In the genomic region with DNA sequence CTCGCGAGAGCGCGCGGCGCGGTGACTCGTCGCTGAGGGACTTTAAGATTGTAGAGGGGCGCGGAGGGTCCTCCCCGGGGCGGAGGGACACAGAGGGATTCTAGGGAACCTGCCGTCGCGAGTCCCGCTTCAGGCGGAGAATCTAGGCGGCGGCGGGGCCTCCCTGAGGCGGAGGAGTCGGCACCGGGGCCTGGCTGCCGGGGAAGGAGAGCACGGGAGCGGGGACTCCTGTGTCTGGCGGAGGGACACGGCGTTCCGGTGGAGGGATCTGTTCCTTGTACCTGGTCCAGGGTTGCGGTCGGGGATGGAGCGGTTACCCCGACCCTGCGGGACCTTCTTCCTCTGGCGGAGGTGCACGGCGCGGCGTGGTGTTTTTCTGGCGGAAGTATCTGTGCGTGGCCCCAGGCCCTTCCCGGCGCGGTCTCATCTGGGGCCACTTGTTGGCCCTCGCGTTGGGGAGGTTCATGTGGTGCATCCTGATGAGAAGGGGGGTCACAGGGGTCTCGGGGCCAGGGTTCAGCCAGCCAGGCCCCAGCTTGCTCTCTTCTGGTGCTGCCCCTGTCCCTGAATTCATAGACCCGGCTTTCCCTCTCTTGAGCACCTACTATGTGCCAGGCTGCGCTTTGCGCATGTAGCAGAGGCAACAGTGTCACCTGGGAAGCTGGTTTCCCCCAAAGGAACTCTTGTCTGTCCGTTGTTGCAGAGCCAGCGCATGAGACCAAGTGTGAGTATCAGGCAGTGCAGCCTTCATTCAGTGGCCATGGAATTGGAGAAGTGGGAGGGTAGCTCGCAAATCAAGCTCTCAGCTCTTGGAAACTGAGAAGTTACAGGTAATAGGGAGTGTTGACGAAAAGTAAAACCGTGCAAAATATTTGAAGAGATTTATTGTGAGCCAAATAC, we compare ENCODE assay signal across 1 cellular context.
TF ChIP-seq lines count a peak whose summit lies in the region.

No MANE protein-coding gene starts in this region.

TF ChIP-seq in K562, 482 proteins besides CTCF, POLR2A, EP300 and RAD21 (continued from another document and continues in another):
- TF ChIP-seq FOXM1 (IDR thresholded peaks at IDR 0.05; ENCODE audit: low read depth): no peak
- no peak for TF ChIP-seq FOXM1 (CRISPR knock-in tag; IDR thresholded peaks at IDR 0.05; ENCODE audit: low read depth)
- peak; percentile 34; the same call in 1 of the 2 replicates for TF ChIP-seq SMARCA4 (IDR thresholded peaks at IDR 0.05)
- TF ChIP-seq, protein P1, sequence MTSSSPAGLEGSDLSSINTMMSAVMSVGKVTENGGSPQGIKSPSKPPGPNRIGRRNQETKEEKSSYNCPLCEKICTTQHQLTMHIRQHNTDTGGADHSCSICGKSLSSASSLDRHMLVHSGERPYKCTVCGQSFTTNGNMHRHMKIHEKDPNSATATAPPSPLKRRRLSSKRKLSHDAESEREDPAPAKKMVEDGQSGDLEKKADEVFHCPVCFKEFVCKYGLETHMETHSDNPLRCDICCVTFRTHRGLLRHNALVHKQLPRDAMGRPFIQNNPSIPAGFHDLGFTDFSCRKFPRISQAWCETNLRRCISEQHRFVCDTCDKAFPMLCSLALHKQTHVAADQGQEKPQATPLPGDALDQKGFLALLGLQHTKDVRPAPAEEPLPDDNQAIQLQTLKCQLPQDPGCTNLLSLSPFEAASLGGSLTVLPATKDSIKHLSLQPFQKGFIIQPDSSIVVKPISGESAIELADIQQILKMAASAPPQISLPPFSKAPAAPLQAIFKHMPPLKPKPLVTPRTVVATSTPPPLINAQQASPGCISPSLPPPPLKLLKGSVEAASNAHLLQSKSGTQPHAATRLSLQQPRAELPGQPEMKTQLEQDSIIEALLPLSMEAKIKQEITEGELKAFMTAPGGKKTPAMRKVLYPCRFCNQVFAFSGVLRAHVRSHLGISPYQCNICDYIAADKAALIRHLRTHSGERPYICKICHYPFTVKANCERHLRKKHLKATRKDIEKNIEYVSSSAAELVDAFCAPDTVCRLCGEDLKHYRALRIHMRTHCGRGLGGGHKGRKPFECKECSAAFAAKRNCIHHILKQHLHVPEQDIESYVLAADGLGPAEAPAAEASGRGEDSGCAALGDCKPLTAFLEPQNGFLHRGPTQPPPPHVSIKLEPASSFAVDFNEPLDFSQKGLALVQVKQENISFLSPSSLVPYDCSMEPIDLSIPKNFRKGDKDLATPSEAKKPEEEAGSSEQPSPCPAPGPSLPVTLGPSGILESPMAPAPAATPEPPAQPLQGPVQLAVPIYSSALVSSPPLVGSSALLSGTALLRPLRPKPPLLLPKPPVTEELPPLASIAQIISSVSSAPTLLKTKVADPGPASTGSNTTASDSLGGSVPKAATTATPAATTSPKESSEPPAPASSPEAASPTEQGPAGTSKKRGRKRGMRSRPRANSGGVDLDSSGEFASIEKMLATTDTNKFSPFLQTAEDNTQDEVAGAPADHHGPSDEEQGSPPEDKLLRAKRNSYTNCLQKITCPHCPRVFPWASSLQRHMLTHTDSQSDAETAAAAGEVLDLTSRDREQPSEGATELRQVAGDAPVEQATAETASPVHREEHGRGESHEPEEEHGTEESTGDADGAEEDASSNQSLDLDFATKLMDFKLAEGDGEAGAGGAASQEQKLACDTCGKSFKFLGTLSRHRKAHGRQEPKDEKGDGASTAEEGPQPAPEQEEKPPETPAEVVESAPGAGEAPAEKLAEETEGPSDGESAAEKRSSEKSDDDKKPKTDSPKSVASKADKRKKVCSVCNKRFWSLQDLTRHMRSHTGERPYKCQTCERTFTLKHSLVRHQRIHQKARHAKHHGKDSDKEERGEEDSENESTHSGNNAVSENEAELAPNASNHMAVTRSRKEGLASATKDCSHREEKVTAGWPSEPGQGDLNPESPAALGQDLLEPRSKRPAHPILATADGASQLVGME (CRISPR knock-in tag; IDR thresholded peaks at IDR 0.05): peak; percentile 88; the same call in 1 of the 2 replicates
- TF ChIP-seq, protein P2, sequence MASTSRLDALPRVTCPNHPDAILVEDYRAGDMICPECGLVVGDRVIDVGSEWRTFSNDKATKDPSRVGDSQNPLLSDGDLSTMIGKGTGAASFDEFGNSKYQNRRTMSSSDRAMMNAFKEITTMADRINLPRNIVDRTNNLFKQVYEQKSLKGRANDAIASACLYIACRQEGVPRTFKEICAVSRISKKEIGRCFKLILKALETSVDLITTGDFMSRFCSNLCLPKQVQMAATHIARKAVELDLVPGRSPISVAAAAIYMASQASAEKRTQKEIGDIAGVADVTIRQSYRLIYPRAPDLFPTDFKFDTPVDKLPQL (IDR thresholded peaks at IDR 0.05; ENCODE audit: extremely low read depth, insufficient read length): no peak
- no peak for TF ChIP-seq ZNF444 (CRISPR knock-in tag; IDR thresholded peaks at IDR 0.05)
- TF ChIP-seq ZNF699 (CRISPR knock-in tag; IDR thresholded peaks at IDR 0.05; ENCODE audit: insufficient replicate concordance): no peak
- peak; percentile 11 for TF ChIP-seq SMAD1 (IDR thresholded peaks at IDR 0.05; ENCODE audit: low read depth, low read length, partially characterized antibody)
- TF ChIP-seq, protein P3, sequence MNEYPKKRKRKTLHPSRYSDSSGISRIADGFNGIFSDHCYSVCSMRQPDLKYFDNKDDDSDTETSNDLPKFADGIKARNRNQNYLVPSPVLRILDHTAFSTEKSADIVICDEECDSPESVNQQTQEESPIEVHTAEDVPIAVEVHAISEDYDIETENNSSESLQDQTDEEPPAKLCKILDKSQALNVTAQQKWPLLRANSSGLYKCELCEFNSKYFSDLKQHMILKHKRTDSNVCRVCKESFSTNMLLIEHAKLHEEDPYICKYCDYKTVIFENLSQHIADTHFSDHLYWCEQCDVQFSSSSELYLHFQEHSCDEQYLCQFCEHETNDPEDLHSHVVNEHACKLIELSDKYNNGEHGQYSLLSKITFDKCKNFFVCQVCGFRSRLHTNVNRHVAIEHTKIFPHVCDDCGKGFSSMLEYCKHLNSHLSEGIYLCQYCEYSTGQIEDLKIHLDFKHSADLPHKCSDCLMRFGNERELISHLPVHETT (CRISPR knock-in tag; conservative IDR thresholded peaks at IDR 0.05 in 1 of 2, IDR thresholded peaks at IDR 0.05 in 1 of 2): peak in 1 of 2 experiments; percentile 91; a peak in 2 of 4 replicates
- TF ChIP-seq CBX2 (IDR thresholded peaks at IDR 0.05; ENCODE audit: insufficient read depth, low read length, poor library complexity, severe bottlenecking): no peak
- peak; percentile 41; the same call in 1 of the 2 replicates for TF ChIP-seq MIER1 (IDR thresholded peaks at IDR 0.05; ENCODE audit: low read depth)
- TF ChIP-seq, protein P4, sequence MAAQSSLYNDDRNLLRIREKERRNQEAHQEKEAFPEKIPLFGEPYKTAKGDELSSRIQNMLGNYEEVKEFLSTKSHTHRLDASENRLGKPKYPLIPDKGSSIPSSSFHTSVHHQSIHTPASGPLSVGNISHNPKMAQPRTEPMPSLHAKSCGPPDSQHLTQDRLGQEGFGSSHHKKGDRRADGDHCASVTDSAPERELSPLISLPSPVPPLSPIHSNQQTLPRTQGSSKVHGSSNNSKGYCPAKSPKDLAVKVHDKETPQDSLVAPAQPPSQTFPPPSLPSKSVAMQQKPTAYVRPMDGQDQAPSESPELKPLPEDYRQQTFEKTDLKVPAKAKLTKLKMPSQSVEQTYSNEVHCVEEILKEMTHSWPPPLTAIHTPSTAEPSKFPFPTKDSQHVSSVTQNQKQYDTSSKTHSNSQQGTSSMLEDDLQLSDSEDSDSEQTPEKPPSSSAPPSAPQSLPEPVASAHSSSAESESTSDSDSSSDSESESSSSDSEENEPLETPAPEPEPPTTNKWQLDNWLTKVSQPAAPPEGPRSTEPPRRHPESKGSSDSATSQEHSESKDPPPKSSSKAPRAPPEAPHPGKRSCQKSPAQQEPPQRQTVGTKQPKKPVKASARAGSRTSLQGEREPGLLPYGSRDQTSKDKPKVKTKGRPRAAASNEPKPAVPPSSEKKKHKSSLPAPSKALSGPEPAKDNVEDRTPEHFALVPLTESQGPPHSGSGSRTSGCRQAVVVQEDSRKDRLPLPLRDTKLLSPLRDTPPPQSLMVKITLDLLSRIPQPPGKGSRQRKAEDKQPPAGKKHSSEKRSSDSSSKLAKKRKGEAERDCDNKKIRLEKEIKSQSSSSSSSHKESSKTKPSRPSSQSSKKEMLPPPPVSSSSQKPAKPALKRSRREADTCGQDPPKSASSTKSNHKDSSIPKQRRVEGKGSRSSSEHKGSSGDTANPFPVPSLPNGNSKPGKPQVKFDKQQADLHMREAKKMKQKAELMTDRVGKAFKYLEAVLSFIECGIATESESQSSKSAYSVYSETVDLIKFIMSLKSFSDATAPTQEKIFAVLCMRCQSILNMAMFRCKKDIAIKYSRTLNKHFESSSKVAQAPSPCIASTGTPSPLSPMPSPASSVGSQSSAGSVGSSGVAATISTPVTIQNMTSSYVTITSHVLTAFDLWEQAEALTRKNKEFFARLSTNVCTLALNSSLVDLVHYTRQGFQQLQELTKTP (IDR thresholded peaks at IDR 0.05; ENCODE audit: low read depth in 1 of 2, partially characterized antibody in 2 of 2): peak in 1 of 2 experiments; percentile 65
- 0 out of 2 replicates have a peak, but pooled peaks have one; percentile 31 for TF ChIP-seq SMARCC2 (IDR thresholded peaks at IDR 0.05; ENCODE audit: low read depth)
- peak; percentile 51; the same call in 1 of the 2 replicates for TF ChIP-seq DPF2 (IDR thresholded peaks at IDR 0.05)
- TF ChIP-seq SP1 (CRISPR knock-in tag; IDR thresholded peaks at IDR 0.05): peak; percentile 48; the same call in 1 of the 2 replicates
- peak; percentile 90; the same call in 1 of the 2 replicates for TF ChIP-seq PHB (CRISPR knock-in tag; IDR thresholded peaks at IDR 0.05)
- TF ChIP-seq NCOR1 (IDR thresholded peaks at IDR 0.05): peak; percentile 41
- peak; percentile 16; the same call in 1 of the 2 replicates for TF ChIP-seq DMBX1 (CRISPR knock-in tag; IDR thresholded peaks at IDR 0.05; ENCODE audit: borderline replicate concordance)
- peak; percentile 89 for TF ChIP-seq PHF8 (IDR thresholded peaks at IDR 0.05; ENCODE audit: borderline replicate concordance, low read length)
- TF ChIP-seq TCF3 (CRISPR knock-in tag; IDR thresholded peaks at IDR 0.05): no peak; the same call in 1 of the 2 replicates
- TF ChIP-seq MAFF (IDR thresholded peaks at IDR 0.05; ENCODE audit: low read length): no peak
- TF ChIP-seq KLF10 (CRISPR knock-in tag; IDR thresholded peaks at IDR 0.05): no peak
- peak; percentile 11 to 76; a peak in 3 of 4 replicates for TF ChIP-seq MAZ (CRISPR knock-in tag; conservative IDR thresholded peaks at IDR 0.05 in 1 of 2, IDR thresholded peaks at IDR 0.05 in 1 of 2)
- TF ChIP-seq ARHGAP35 (IDR thresholded peaks at IDR 0.05; ENCODE audit: partially characterized antibody): peak; percentile 81
- TF ChIP-seq CTBP1 (IDR thresholded peaks at IDR 0.05; ENCODE audit: borderline replicate concordance): peak; percentile 84
- TF ChIP-seq DDX20 (tag; IDR thresholded peaks at IDR 0.05; ENCODE audit: low read depth): no peak
- TF ChIP-seq ZNF766 (CRISPR knock-in tag; conservative IDR thresholded peaks at IDR 0.05): peak; percentile 57
- peak; percentile 44; the same call in 1 of the 2 replicates for TF ChIP-seq ZNF583 (CRISPR knock-in tag; IDR thresholded peaks at IDR 0.05)
- peak; percentile 23 for TF ChIP-seq GABPB1 (CRISPR knock-in tag; IDR thresholded peaks at IDR 0.05)
- TF ChIP-seq, protein P5, sequence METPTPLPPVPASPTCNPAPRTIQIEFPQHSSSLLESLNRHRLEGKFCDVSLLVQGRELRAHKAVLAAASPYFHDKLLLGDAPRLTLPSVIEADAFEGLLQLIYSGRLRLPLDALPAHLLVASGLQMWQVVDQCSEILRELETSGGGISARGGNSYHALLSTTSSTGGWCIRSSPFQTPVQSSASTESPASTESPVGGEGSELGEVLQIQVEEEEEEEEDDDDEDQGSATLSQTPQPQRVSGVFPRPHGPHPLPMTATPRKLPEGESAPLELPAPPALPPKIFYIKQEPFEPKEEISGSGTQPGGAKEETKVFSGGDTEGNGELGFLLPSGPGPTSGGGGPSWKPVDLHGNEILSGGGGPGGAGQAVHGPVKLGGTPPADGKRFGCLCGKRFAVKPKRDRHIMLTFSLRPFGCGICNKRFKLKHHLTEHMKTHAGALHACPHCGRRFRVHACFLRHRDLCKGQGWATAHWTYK (CRISPR knock-in tag; IDR thresholded peaks at IDR 0.05): no peak; the same call in 1 of the 2 replicates
- 0 out of 2 replicates have a peak, but pooled peaks have one; percentile 24 for TF ChIP-seq GTF2A2 (tag; IDR thresholded peaks at IDR 0.05)
- TF ChIP-seq CCNT2 (IDR thresholded peaks at IDR 0.05; ENCODE audit: borderline replicate concordance, extremely low read depth, insufficient read length, low read depth, low read length): no peak
- no peak for TF ChIP-seq FOXP1 (CRISPR knock-in tag; IDR thresholded peaks at IDR 0.05)
- no peak for TF ChIP-seq SNRNP70 (optimal IDR thresholded peaks at IDR 0.05; ENCODE audit: low read depth, low read length)
- TF ChIP-seq KAT7 (CRISPR knock-in tag; IDR thresholded peaks at IDR 0.05; ENCODE audit: borderline replicate concordance): 0 out of 2 replicates have a peak, but pooled peaks have one; percentile 28
- no peak for TF ChIP-seq TEAD2 (tag; IDR thresholded peaks at IDR 0.05)
- no peak for TF ChIP-seq ZNF217 (CRISPR knock-in tag; IDR thresholded peaks at IDR 0.05)
- peak; percentile 75; the same call in 1 of the 2 replicates for TF ChIP-seq HLTF (IDR thresholded peaks at IDR 0.05)
- peak; percentile 31; the same call in 1 of the 2 replicates for TF ChIP-seq LCOR (CRISPR knock-in tag; IDR thresholded peaks at IDR 0.05)
- TF ChIP-seq ZFP30 (CRISPR knock-in tag; IDR thresholded peaks at IDR 0.05; ENCODE audit: borderline replicate concordance): no peak
- peak; percentile 36; the same call in 1 of the 2 replicates for TF ChIP-seq CBFA2T3 (IDR thresholded peaks at IDR 0.05)
- TF ChIP-seq ARID1B (IDR thresholded peaks at IDR 0.05): peak; percentile 52
- no peak for TF ChIP-seq NR4A1 (CRISPR knock-in tag; IDR thresholded peaks at IDR 0.05)
- TF ChIP-seq NR4A1 (tag; IDR thresholded peaks at IDR 0.05): 0 out of 2 replicates have a peak, but pooled peaks have one; percentile 53
- TF ChIP-seq NR3C1 (CRISPR knock-in tag; IDR thresholded peaks at IDR 0.05): no peak
- no peak for TF ChIP-seq ZNF133 (CRISPR knock-in tag; IDR thresholded peaks at IDR 0.05)
- TF ChIP-seq POLR2G (IDR thresholded peaks at IDR 0.05; ENCODE audit: low read depth, low read length): peak; percentile 90
- peak; percentile 58; the same call in 1 of the 2 replicates for TF ChIP-seq EHMT2 (IDR thresholded peaks at IDR 0.05)
- TF ChIP-seq ESRRB (CRISPR knock-in tag; IDR thresholded peaks at IDR 0.05; ENCODE audit: borderline replicate concordance): no peak
- TF ChIP-seq, protein P6, sequence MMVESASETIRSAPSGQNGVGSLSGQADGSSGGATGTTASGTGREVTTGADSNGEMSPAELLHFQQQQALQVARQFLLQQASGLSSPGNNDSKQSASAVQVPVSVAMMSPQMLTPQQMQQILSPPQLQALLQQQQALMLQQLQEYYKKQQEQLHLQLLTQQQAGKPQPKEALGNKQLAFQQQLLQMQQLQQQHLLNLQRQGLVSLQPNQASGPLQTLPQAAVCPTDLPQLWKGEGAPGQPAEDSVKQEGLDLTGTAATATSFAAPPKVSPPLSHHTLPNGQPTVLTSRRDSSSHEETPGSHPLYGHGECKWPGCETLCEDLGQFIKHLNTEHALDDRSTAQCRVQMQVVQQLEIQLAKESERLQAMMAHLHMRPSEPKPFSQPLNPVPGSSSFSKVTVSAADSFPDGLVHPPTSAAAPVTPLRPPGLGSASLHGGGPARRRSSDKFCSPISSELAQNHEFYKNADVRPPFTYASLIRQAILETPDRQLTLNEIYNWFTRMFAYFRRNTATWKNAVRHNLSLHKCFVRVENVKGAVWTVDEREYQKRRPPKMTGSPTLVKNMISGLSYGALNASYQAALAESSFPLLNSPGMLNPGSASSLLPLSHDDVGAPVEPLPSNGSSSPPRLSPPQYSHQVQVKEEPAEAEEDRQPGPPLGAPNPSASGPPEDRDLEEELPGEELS (CRISPR knock-in tag; IDR thresholded peaks at IDR 0.05; ENCODE audit: borderline replicate concordance): no peak
- no peak for TF ChIP-seq ZNF785 (CRISPR knock-in tag; IDR thresholded peaks at IDR 0.05)
- no peak; the same call in 1 of the 2 replicates for TF ChIP-seq RB1 (IDR thresholded peaks at IDR 0.05; ENCODE audit: low read depth)
